ENCODE assay signal across 1 cellular context in genomic region chr2:240597054-240597418, GRCh38.
TF ChIP-seq lines count a peak whose summit lies in the region.

No MANE protein-coding gene starts in this region.

TF ChIP-seq in GM23338, 12 proteins besides CTCF, POLR2A, EP300 and RAD21 (continued from another document):
- TF ChIP-seq ZNF462 (CRISPR knock-in tag; IDR thresholded peaks at IDR 0.05) (no peak), REST (IDR thresholded peaks at IDR 0.05; ENCODE audit: unreplicated experiment) (no peak), ETS1 (IDR thresholded peaks at IDR 0.05) (no peak), NANOG (IDR thresholded peaks at IDR 0.05; ENCODE audit: borderline replicate concordance) (no peak), ZNF114 (CRISPR knock-in tag; IDR thresholded peaks at IDR 0.05) (no peak), EZH2phosphoT487 (IDR thresholded peaks at IDR 0.05; ENCODE audit: unreplicated experiment) (no peak)
